ENCODE assay signal across 15 cellular contexts in the genomic region with DNA sequence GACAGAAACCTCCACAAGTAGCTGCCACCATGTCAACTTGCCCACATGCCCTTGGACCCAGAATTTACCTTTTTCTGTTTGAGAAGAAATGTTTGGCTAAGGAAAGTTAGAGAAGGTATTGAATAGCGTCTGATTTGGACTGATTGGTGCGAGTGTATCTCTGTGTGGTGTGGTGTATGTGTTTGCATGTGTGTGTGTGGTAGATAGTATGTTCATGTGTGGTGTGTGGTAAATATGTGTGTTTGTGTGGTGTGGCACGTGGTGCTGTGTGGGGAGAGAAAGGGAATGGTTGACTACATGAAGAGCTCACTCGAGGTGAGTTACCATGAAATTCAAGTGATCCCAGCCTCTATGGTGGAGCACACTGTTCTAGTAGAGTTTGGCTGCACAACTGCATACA.
A peak's percentile ranks its signal among the peaks of the same experiment; 100 is the strongest.
DNase-seq lines count a peak whose midpoint lies in the region; ATAC-seq, FAIRE-seq and TF ChIP-seq lines count a peak whose summit lies in the region.
"Had no signal": no experiment of that assay in that cellular context is flagged by ENCODE, and none has a peak within 500 bp of the region (broad histone marks: within the 10 kb centered on the region; RNA-seq: fewer than 3 reads in every experiment).

No MANE protein-coding gene starts in this region.

- H3K79me2 ChIP-seq in HepG2 (ENCODE audit: insufficient read depth, low read length) (no peaks in the 10 kb centered on the region), astrocyte (ENCODE audit: insufficient read depth, low read length) (no peaks in the 10 kb centered on the region), trophoblast cell (ENCODE audit: control insufficient read depth, insufficient read depth, low read length, poor library complexity) (no peaks in the 10 kb centered on the region)

- peaks cover 5% of the 10 kb centered on the region for H3K9me3 Mint-ChIP-seq in astrocyte (ENCODE audit: unreplicated experiment)

- TF ChIP-seq RAD21 in HepG2 (CRISPR knock-in tag; IDR thresholded peaks at IDR 0.05): no peak

- H3K36me3 Mint-ChIP-seq in astrocyte (ENCODE audit: low read depth, unreplicated experiment): no peaks in the 10 kb centered on the region
- H3K36me3 Mint-ChIP-seq: CD4-positive, CD25-positive, alpha-beta regulatory T cell had no signal

- H2BK120ac ChIP-seq in trophoblast cell (ENCODE audit: insufficient read depth, low read length, poor library complexity): peak overlapping the region; percentile 25

- H3K4me2 ChIP-seq in HepG2 (ENCODE audit: low read depth, low read length) (no peak overlapping the region), astrocyte (ENCODE audit: low read length) (peak overlapping the region; percentile 74), trophoblast cell (ENCODE audit: low read length) (no peak overlapping the region)
- H3K4me2 ChIP-seq: BLaER1 treated with 17β-estradiol and CSF1 and Interleukin-3, amounts not matched to agents 10 nM and 100 nM; GM23338 had no signal

- no peak overlapping the region for H3K4me3 ChIP-seq in HepG2 (replicated peaks in 1 of 3; ENCODE audit: insufficient read depth in 1 of 3, low read depth in 2 of 3, low read length in 3 of 3)
- no peak overlapping the region for H3K4me3 ChIP-seq in right lobe of liver
- H3K4me3 ChIP-seq in astrocyte (ENCODE audit: insufficient read depth, low read depth, low read length): no peak overlapping the region
- no peak overlapping the region for H3K4me3 ChIP-seq in trophoblast cell (ENCODE audit: low read depth, low read length)
- H3K4me3 ChIP-seq: BLaER1 treated with 17β-estradiol and CSF1 and Interleukin-3, amounts not matched to agents 10 nM and 100 nM; GM12878; GM23338 had no signal

- no TSS peak for BruUV-seq in HepG2 (replicated peaks; lab: Mats Ljungman, UMichigan)

- no peaks in the 10 kb centered on the region for H3K27me3 ChIP-seq in HepG2 (ENCODE audit: control insufficient read depth in 1 of 2, insufficient read depth in 2 of 2, low read length in 2 of 2)
- no peaks in the 10 kb centered on the region for H3K27me3 ChIP-seq in right lobe of liver
- H3K27me3 ChIP-seq in astrocyte (ENCODE audit: insufficient read depth, low read length): no peaks in the 10 kb centered on the region
- no peaks in the 10 kb centered on the region for H3K27me3 ChIP-seq in trophoblast cell (ENCODE audit: insufficient read depth, low read length)
- H3K27me3 ChIP-seq: BLaER1 treated with 17β-estradiol and CSF1 and Interleukin-3, amounts not matched to agents 10 nM and 100 nM had no signal

- H3K27me3 Mint-ChIP-seq in astrocyte (ENCODE audit: low read depth, unreplicated experiment): no peaks in the 10 kb centered on the region
- H3K27me3 Mint-ChIP-seq: CD4-positive, CD25-positive, alpha-beta regulatory T cell had no signal

- no peak for TF ChIP-seq POLR2A in HepG2 (IDR thresholded peaks at IDR 0.05; ENCODE audit: insufficient read depth in 1 of 2, low read depth in 2 of 2, low read length in 2 of 2)
- no peak for TF ChIP-seq POLR2A in right lobe of liver (IDR thresholded peaks at IDR 0.05)

- H2AFZ ChIP-seq in HepG2 (ENCODE audit: low read length) (no peak overlapping the region), astrocyte (ENCODE audit: low read depth, low read length) (peak overlapping the region; percentile 7), trophoblast cell (ENCODE audit: insufficient read depth, low read length, poor library complexity) (no peak overlapping the region)
- H2AFZ ChIP-seq: GM23338 had no signal

- H3K9me3 ChIP-seq in HepG2 (ENCODE audit: low read length) (peaks cover 92% of the 10 kb centered on the region), right lobe of liver (no peaks in the 10 kb centered on the region), astrocyte (ENCODE audit: insufficient read depth, low read depth, low read length) (no peaks in the 10 kb centered on the region), trophoblast cell (ENCODE audit: insufficient read depth, low read depth, low read length) (peaks cover 9% of the 10 kb centered on the region)

- H4K20me1 ChIP-seq in HepG2 (ENCODE audit: insufficient read depth, low read length): no peaks in the 10 kb centered on the region
- no peaks in the 10 kb centered on the region for H4K20me1 ChIP-seq in astrocyte (ENCODE audit: insufficient read depth, low read length)
- H4K20me1 ChIP-seq: BLaER1 treated with 17β-estradiol and CSF1 and Interleukin-3, amounts not matched to agents 10 nM and 100 nM had no signal

- in situ Hi-C loops in HepG2 (cut with HindIII; ENCODE audit: extremely low pct_ligation_motif_present, low pct_unique_long_range_greater_than_20kb): no loop called here

- no peak overlapping the region for H3K4ac ChIP-seq in trophoblast cell (ENCODE audit: low read depth, low read length)

- H3K4me3 Mint-ChIP-seq in astrocyte (ENCODE audit: unreplicated experiment): no peak overlapping the region
- H3K4me3 Mint-ChIP-seq: CD4-positive, CD25-positive, alpha-beta regulatory T cell; GM23338 had no signal

- no peak for TF ChIP-seq EP300 in HepG2 (IDR thresholded peaks at IDR 0.05; ENCODE audit: low read depth in 2 of 2, low read length in 2 of 2)
- TF ChIP-seq EP300 in HepG2 (CRISPR knock-in tag; IDR thresholded peaks at IDR 0.05; ENCODE audit: borderline replicate concordance): no peak

- H3K27ac ChIP-seq in HepG2 (ENCODE audit: extremely low read length, insufficient read depth, low read length): no peak overlapping the region
- no peak overlapping the region for H3K27ac ChIP-seq in right lobe of liver
- H3K27ac ChIP-seq in astrocyte (ENCODE audit: low read depth, low read length): peak overlapping the region; percentile 34
- H3K27ac ChIP-seq in trophoblast cell (ENCODE audit: low read depth, low read length): no peak overlapping the region
- H3K27ac ChIP-seq: BLaER1 treated with 17β-estradiol and CSF1 and Interleukin-3, amounts not matched to agents 10 nM and 100 nM had no signal

- intact Hi-C loops in HepG2 (cut with micrococcal nuclease; ENCODE audit: unreplicated experiment) (no loop called here), right lobe of liver (cut with DNase I) (no loop called here)

- CTCF ChIA-PET in HepG2 (lab: Yijun Ruan, JAX; ENCODE audit: low intra/inter-chr PET ratio, low total read pairs): no interaction called here

- H3K18ac ChIP-seq in trophoblast cell (ENCODE audit: low read length): no peak overlapping the region

- ATAC-seq in HepG2 (no peak), right lobe of liver (no peak)
- ATAC-seq: GM12878, GM23338 had no signal

- H3K9ac ChIP-seq in HepG2 (ENCODE audit: insufficient read depth, low read depth, low read length) (no peak overlapping the region), astrocyte (ENCODE audit: low read length) (peak overlapping the region; percentile 23), trophoblast cell (ENCODE audit: low read length) (no peak overlapping the region)
- H3K9ac ChIP-seq: BLaER1 treated with 17β-estradiol and CSF1 and Interleukin-3, amounts not matched to agents 10 nM and 100 nM had no signal

- H3K27ac Mint-ChIP-seq in astrocyte (ENCODE audit: unreplicated experiment): no peak overlapping the region
- H3K27ac Mint-ChIP-seq: CD4-positive, CD25-positive, alpha-beta regulatory T cell; GM23338 had no signal

- under 1% methylated on average over 4 of the region's 4 CpGs for WGBS in HepG2 (ENCODE audit: low lambda C conversion rate)
- 43% methylated on average over 4 of the region's 4 CpGs for WGBS in right lobe of liver (ENCODE audit: insufficient coverage, low coverage, low lambda C conversion rate, missing lambda C conversion rate)
- WGBS in trophoblast cell (ENCODE audit: extremely low coverage, insufficient coverage, insufficient read length): 100% methylated on average over 1 of the region's 4 CpGs

- POLR2A ChIA-PET in HepG2 (lab: Yijun Ruan, JAX): no interaction called here

- H3K14ac ChIP-seq in trophoblast cell (ENCODE audit: low read length): no peak overlapping the region

- FAIRE-seq in HepG2 (lab: Jason Lieb, UNC) (no peak), astrocyte (lab: Jason Lieb, UNC) (peak; percentile 5)
- FAIRE-seq: GM12878, GM18507 had no signal

- H4K91ac ChIP-seq in trophoblast cell (ENCODE audit: low read depth, low read length): no peak overlapping the region

- H2AK5ac ChIP-seq in trophoblast cell (ENCODE audit: low read length): peak overlapping the region; percentile 30

- no peak for TF ChIP-seq CTCF in HepG2 (CRISPR knock-in tag; IDR thresholded peaks at IDR 0.05)
- no peak for TF ChIP-seq CTCF in right lobe of liver (IDR thresholded peaks at IDR 0.05)
- TF ChIP-seq CTCF in astrocyte (IDR thresholded peaks at IDR 0.05; ENCODE audit: insufficient read depth, low read depth, low read length): no peak

- no peak overlapping the region for H4K12ac ChIP-seq in trophoblast cell (ENCODE audit: low read depth, low read length)

- no peaks in the 10 kb centered on the region for H3K4me1 ChIP-seq in HepG2 (ENCODE audit: insufficient read depth, low read length)
- no peaks in the 10 kb centered on the region for H3K4me1 ChIP-seq in right lobe of liver
- H3K4me1 ChIP-seq in astrocyte (ENCODE audit: insufficient read depth, low read length): peaks cover 18% of the 10 kb centered on the region
- H3K4me1 ChIP-seq in trophoblast cell (ENCODE audit: control insufficient read depth in 1 of 2, insufficient read depth in 2 of 2, low read length in 2 of 2): peaks cover 5 to 11% of the 10 kb centered on the region in 2 experiments
- H3K4me1 ChIP-seq: BLaER1 treated with 17β-estradiol and CSF1 and Interleukin-3, amounts not matched to agents 10 nM and 100 nM had no signal

- no peaks in the 10 kb centered on the region for H3K36me3 ChIP-seq in HepG2 (replicated peaks in 1 of 2; ENCODE audit: control insufficient read depth in 1 of 2, insufficient read depth in 2 of 2, low read length in 2 of 2)
- H3K36me3 ChIP-seq in right lobe of liver: no peaks in the 10 kb centered on the region
- no peaks in the 10 kb centered on the region for H3K36me3 ChIP-seq in astrocyte (ENCODE audit: insufficient read depth, low read length)
- no peaks in the 10 kb centered on the region for H3K36me3 ChIP-seq in trophoblast cell (ENCODE audit: control insufficient read depth in 1 of 2, insufficient read depth in 2 of 2, low read length in 2 of 2)
- H3K36me3 ChIP-seq: BLaER1 treated with 17β-estradiol and CSF1 and Interleukin-3, amounts not matched to agents 10 nM and 100 nM had no signal

- H3K4me1 Mint-ChIP-seq in astrocyte (ENCODE audit: low read depth, unreplicated experiment): peaks cover 17% of the 10 kb centered on the region
- H3K4me1 Mint-ChIP-seq: CD4-positive, CD25-positive, alpha-beta regulatory T cell; GM23338 had no signal

- H3K23ac ChIP-seq in trophoblast cell (ENCODE audit: low read length): no peak overlapping the region

- peak overlapping the region; percentile 54 for H2BK12ac ChIP-seq in trophoblast cell (ENCODE audit: low read length)

- no peak overlapping the region for H4K8ac ChIP-seq in trophoblast cell (ENCODE audit: low read depth, low read length)

- DNase-seq in HepG2 (ENCODE audit: low spot score) (no peak), right lobe of liver (no peak), astrocyte (ENCODE audit: low read depth) (no peak), trophoblast cell (no peak), NCI-H2107 (lab: John Stamatoyannopoulos, UW) (no peak), NCI-H524 (lab: John Stamatoyannopoulos, UW) (no peak)
- DNase-seq in stimulated activated CD4-positive, alpha-beta T cell treated with anti-CD3 and anti-CD28 coated beads, Interleukin-4, amount 100 ng/mL, for 1 hour: no peak
- DNase-seq: ACHN; CD4-positive, CD25-positive, alpha-beta regulatory T cell; DMS79; H7 had no signal

- H3K79me1 ChIP-seq in trophoblast cell (ENCODE audit: low read length): peaks cover 20% of the 10 kb centered on the region

- no peak overlapping the region for H2BK5ac ChIP-seq in trophoblast cell (ENCODE audit: low read depth, low read length, poor library complexity)
